In the genomic region with DNA sequence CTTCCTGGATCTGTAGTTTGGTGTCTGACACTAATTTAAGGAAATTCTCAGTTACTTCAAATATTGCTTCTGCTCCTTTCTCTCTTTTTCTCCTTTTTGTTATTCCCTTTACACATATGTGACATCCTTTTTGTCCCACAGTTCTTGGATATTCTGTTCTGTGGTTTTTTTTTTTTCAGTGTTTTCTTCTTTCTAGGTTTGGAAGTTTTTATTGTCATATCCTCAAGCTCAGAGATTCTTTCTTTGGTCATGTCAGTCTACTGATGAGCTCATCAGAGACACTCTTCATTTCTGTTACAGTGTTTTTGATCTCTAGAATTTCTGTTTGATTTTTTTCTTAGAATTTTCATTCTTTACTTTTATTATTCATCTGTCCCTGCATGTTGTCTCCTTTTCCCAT, we compare ENCODE assay signal across 29 cellular contexts.
"Had no signal": no experiment of that assay in that cellular context is flagged by ENCODE, and none has a peak within 500 bp of the region (broad histone marks: within the 10 kb centered on the region; RNA-seq: fewer than 3 reads in every experiment).

No MANE protein-coding gene starts in this region.

- H3K27ac Mint-ChIP-seq: stimulated activated effector memory CD8-positive, alpha-beta T cell treated with anti-CD3 and anti-CD28 coated beads, Interleukin-12 subunit alpha, Interleukin-12 subunit beta, amount 100 ng/mL, for 72 hours; stimulated activated memory B cell treated with anti-CD40 and anti-IgM and Interleukin-4, amounts not matched to agents 10 μg/mL and 1 μg/mL and 100 μg/mL, for 72 hours; stimulated activated naive B cell treated with anti-CD40 and anti-IgM and Interleukin-4, amounts not matched to agents 10 μg/mL and 1 μg/mL and 100 μg/mL, for 72 hours; stimulated activated naive CD8-positive, alpha-beta T cell treated with anti-CD3 and anti-CD28 coated beads, Interleukin-15, amount 100 ng/mL, for 72 hours; stimulated activated naive CD8-positive, alpha-beta T cell treated with anti-CD3 and anti-CD28 coated beads, Interleukin-15, Interleukin-2, amounts not matched to agents 100 ng/mL and 50 ng/mL, for 24 hours; type B pancreatic cell had no signal

- FAIRE-seq: urothelium cell line had no signal

- H3K9me3 Mint-ChIP-seq: stimulated activated naive CD8-positive, alpha-beta T cell treated with anti-CD3 and anti-CD28 coated beads, Interleukin-15, amount 100 ng/mL, for 72 hours; type B pancreatic cell had no signal

- H3K4me3 Mint-ChIP-seq: stimulated activated effector memory CD8-positive, alpha-beta T cell treated with anti-CD3 and anti-CD28 coated beads, Interleukin-12 subunit alpha, Interleukin-12 subunit beta, amount 100 ng/mL, for 72 hours; stimulated activated memory B cell treated with anti-CD40 and anti-IgM and Interleukin-4, amounts not matched to agents 10 μg/mL and 1 μg/mL and 100 μg/mL, for 72 hours; stimulated activated naive B cell treated with anti-CD40 and anti-IgM and Interleukin-4, amounts not matched to agents 10 μg/mL and 1 μg/mL and 100 μg/mL, for 72 hours; stimulated activated naive CD8-positive, alpha-beta T cell treated with anti-CD3 and anti-CD28 coated beads, Interleukin-15, amount 100 ng/mL, for 72 hours; stimulated activated naive CD8-positive, alpha-beta T cell treated with anti-CD3 and anti-CD28 coated beads, Interleukin-15, Interleukin-2, amounts not matched to agents 100 ng/mL and 50 ng/mL, for 24 hours; type B pancreatic cell had no signal

- H3K9me3 ChIP-seq: stomach, suprapubic skin, testis, thoracic aorta, thyroid gland, tibial artery, transverse colon, upper lobe of left lung, upper lobe of right lung, uterus, vagina had no signal

- H3K36me3 ChIP-seq: stomach, suprapubic skin, thoracic aorta, thyroid gland, tibial artery, tibial nerve, transverse colon, upper lobe of left lung, upper lobe of right lung, uterus, vagina had no signal

- H3K4me3 ChIP-seq: stomach, suprapubic skin, testis, thoracic aorta, thyroid gland, tibial artery, tibial nerve, transverse colon, upper lobe of left lung, upper lobe of right lung, uterus, vagina had no signal

- H3K27me3 ChIP-seq: stomach, suprapubic skin, testis, thyroid gland, tibial artery, tibial nerve, transverse colon, upper lobe of left lung, upper lobe of right lung, vagina had no signal

- H3K4me1 ChIP-seq: stomach, suprapubic skin, testis, thyroid gland, tibial artery, tibial nerve, transverse colon, upper lobe of left lung, upper lobe of right lung, uterus, vagina had no signal

- H3K36me3 Mint-ChIP-seq: stimulated activated effector memory CD8-positive, alpha-beta T cell treated with anti-CD3 and anti-CD28 coated beads, Interleukin-12 subunit alpha, Interleukin-12 subunit beta, amount 100 ng/mL, for 72 hours; stimulated activated memory B cell treated with anti-CD40 and anti-IgM and Interleukin-4, amounts not matched to agents 10 μg/mL and 1 μg/mL and 100 μg/mL, for 72 hours; stimulated activated naive B cell treated with anti-CD40 and anti-IgM and Interleukin-4, amounts not matched to agents 10 μg/mL and 1 μg/mL and 100 μg/mL, for 72 hours; type B pancreatic cell had no signal

- DNase-seq: stimulated activated CD4-positive, alpha-beta T cell treated with anti-CD3 and anti-CD28 coated beads, Interleukin-2, amount 100 ng/mL, for 48 hours; stimulated activated CD4-positive, alpha-beta T cell treated with anti-CD3 and anti-CD28 coated beads, Interleukin-4, amount 100 ng/mL, for 1 hour; stimulated activated CD4-positive, alpha-beta T cell treated with anti-CD3 and anti-CD28 coated beads, Interleukin-4, amount 100 ng/mL, for 24 hours; stimulated activated CD4-positive, alpha-beta T cell treated with anti-CD3 and anti-CD28 coated beads, Interleukin-4, amount 100 ng/mL, for 4 hours; stimulated activated CD8-positive, alpha-beta memory T cell treated with anti-CD3 and anti-CD28 coated beads, Interleukin-4, amount 100 ng/mL, for 48 hours; stimulated activated naive B cell treated with anti-CD40 and anti-IgM and Interleukin-4, amounts not matched to agents 10 μg/mL and 1 μg/mL and 100 μg/mL, for 72 hours; stimulated activated naive CD4-positive, alpha-beta T cell; stimulated activated naive CD4-positive, alpha-beta T cell treated with Interleukin-2 at 50 U/mL for 16 hours; stimulated activated naive CD8-positive, alpha-beta T cell treated with anti-CD3 and anti-CD28 coated beads, Interleukin-15, amount 100 ng/mL, for 72 hours; stimulated activated naive CD8-positive, alpha-beta T cell treated with anti-CD3 and anti-CD28 coated beads, Interleukin-15, Interleukin-2, amounts not matched to agents 100 U/mL and 50 U/mL, for 24 hours; stomach; substantia nigra; testis; thyroid gland; tibial artery; transverse colon; trophoblast cell; upper lobe of left lung; upper lobe of right lung; uterus had no signal

- H3K27ac ChIP-seq: stomach, suprapubic skin, testis, thoracic aorta, thyroid gland, tibial artery, tibial nerve, transverse colon, upper lobe of left lung, upper lobe of right lung, uterus, vagina had no signal

- ATAC-seq: stimulated activated effector memory CD8-positive, alpha-beta T cell treated with anti-CD3 and anti-CD28 coated beads, Interleukin-12 subunit alpha, Interleukin-12 subunit beta, amount 100 ng/mL, for 72 hours; stimulated activated memory B cell treated with anti-CD40 and anti-IgM and Interleukin-4, amounts not matched to agents 10 μg/mL and 1 μg/mL and 100 μg/mL, for 72 hours; stimulated activated naive B cell treated with anti-CD40 and anti-IgM and Interleukin-4, amounts not matched to agents 10 μg/mL and 1 μg/mL and 100 μg/mL, for 72 hours; stimulated activated naive CD8-positive, alpha-beta T cell treated with anti-CD3 and anti-CD28 coated beads, Interleukin-15, amount 100 ng/mL, for 72 hours; stimulated activated naive CD8-positive, alpha-beta T cell treated with anti-CD3 and anti-CD28 coated beads, Interleukin-15, Interleukin-2, amounts not matched to agents 100 U/mL and 50 U/mL, for 24 hours; upper lobe of right lung had no signal

- H3K4me1 Mint-ChIP-seq: stimulated activated effector memory CD8-positive, alpha-beta T cell treated with anti-CD3 and anti-CD28 coated beads, Interleukin-12 subunit alpha, Interleukin-12 subunit beta, amount 100 ng/mL, for 72 hours; stimulated activated memory B cell treated with anti-CD40 and anti-IgM and Interleukin-4, amounts not matched to agents 10 μg/mL and 1 μg/mL and 100 μg/mL, for 72 hours; stimulated activated naive B cell treated with anti-CD40 and anti-IgM and Interleukin-4, amounts not matched to agents 10 μg/mL and 1 μg/mL and 100 μg/mL, for 72 hours; stimulated activated naive CD8-positive, alpha-beta T cell treated with anti-CD3 and anti-CD28 coated beads, Interleukin-15, amount 100 ng/mL, for 72 hours had no signal

- H3K27me3 Mint-ChIP-seq: stimulated activated memory B cell treated with anti-CD40 and anti-IgM and Interleukin-4, amounts not matched to agents 10 μg/mL and 1 μg/mL and 100 μg/mL, for 72 hours; stimulated activated naive CD8-positive, alpha-beta T cell treated with anti-CD3 and anti-CD28 coated beads, Interleukin-15, amount 100 ng/mL, for 72 hours; stimulated activated naive CD8-positive, alpha-beta T cell treated with anti-CD3 and anti-CD28 coated beads, Interleukin-15, Interleukin-2, amounts not matched to agents 100 ng/mL and 50 ng/mL, for 24 hours; type B pancreatic cell had no signal
